In the genomic region with DNA sequence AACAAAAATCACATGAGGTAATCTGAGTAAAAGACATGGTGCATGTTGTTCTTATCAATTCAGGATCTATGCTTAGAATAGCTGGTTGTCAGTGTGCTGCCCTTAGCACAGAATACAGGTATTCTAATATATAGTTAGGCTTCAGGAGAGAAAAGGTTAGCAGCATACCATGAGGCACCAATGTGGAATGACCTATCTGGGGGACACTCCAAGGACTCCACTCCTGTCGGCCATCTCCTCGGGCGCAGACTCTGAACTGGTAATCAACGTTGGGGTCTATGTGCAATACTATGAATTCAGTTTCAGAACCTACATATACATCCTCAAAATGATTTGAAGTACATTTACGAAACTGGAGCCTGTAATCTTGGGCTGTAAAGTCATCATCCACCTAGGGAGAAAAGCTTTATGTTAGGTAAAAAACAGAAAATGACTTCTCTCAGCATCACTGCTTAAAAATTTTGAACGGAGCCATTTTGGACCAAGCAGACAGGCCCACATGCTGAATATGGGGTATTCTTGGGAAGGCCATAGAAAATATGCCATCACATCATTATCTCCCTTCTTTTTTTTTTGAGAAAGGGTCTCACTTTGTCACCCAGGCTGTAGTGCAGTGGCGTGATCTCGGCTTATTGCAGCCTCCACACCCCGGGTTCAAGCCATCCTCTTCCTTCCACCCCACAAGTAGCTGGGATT, we compare ENCODE assay signal across 23 cellular contexts. TPM values are rescaled to one million over a fixed set of nuclear protein-coding genes. Genes with fewer than 3 reads are reported as not detected.
A peak's percentile ranks its signal among the peaks of the same experiment; 100 is the strongest.
DNase-seq lines count a peak whose midpoint lies in the region; ATAC-seq and TF ChIP-seq lines count a peak whose summit lies in the region.
"Had no signal": no experiment of that assay in that cellular context is flagged by ENCODE, and none has a peak within 500 bp of the region (broad histone marks: within the 10 kb centered on the region; RNA-seq: fewer than 3 reads in every experiment).

No MANE protein-coding gene starts in this region.

- TF ChIP-seq CTCF in HFFc6 (IDR thresholded peaks at IDR 0.05) (no peak), neutrophil (IDR thresholded peaks at IDR 0.05) (no peak), upper lobe of right lung (IDR thresholded peaks at IDR 0.05) (no peak)

- H3K36me3 Mint-ChIP-seq in activated naive CD4-positive, alpha-beta T cell treated with anti-CD3 and anti-CD28 coated beads, Interleukin-2, amount 50 U/mL, for 24 hours: peaks cover 21% of the 10 kb centered on the region
- H3K36me3 Mint-ChIP-seq in HFFc6 (ENCODE audit: low read depth): peaks cover 34% of the 10 kb centered on the region
- peaks cover 11% of the 10 kb centered on the region for H3K36me3 Mint-ChIP-seq in activated naive CD8-positive, alpha-beta T cell
- H3K36me3 Mint-ChIP-seq: IgD-negative memory B cell had no signal

- H3K4me1 Mint-ChIP-seq in activated naive CD4-positive, alpha-beta T cell treated with anti-CD3 and anti-CD28 coated beads, Interleukin-2, amount 50 U/mL, for 24 hours: peaks cover 29% of the 10 kb centered on the region
- peaks cover 17% of the 10 kb centered on the region for H3K4me1 Mint-ChIP-seq in HFFc6 (ENCODE audit: low read depth)
- H3K4me1 Mint-ChIP-seq in activated naive CD8-positive, alpha-beta T cell (ENCODE audit: low read depth): peaks cover 29% of the 10 kb centered on the region

- no peak overlapping the region for H3K4me3 Mint-ChIP-seq in activated naive CD4-positive, alpha-beta T cell treated with anti-CD3 and anti-CD28 coated beads, Interleukin-2, amount 50 U/mL, for 24 hours
- H3K4me3 Mint-ChIP-seq in HFFc6: no peak overlapping the region
- no peak overlapping the region for H3K4me3 Mint-ChIP-seq in activated naive CD8-positive, alpha-beta T cell
- H3K4me3 Mint-ChIP-seq: CD8-positive, alpha-beta memory T cell; IgD-negative memory B cell had no signal

- H3K27me3 Mint-ChIP-seq in activated naive CD4-positive, alpha-beta T cell treated with anti-CD3 and anti-CD28 coated beads, Interleukin-2, amount 50 U/mL, for 24 hours: no peaks in the 10 kb centered on the region
- no peaks in the 10 kb centered on the region for H3K27me3 Mint-ChIP-seq in HFFc6 (ENCODE audit: insufficient read depth)
- no peaks in the 10 kb centered on the region for H3K27me3 Mint-ChIP-seq in activated naive CD8-positive, alpha-beta T cell
- H3K27me3 Mint-ChIP-seq: CD8-positive, alpha-beta memory T cell; IgD-negative memory B cell had no signal

- peak overlapping the region; percentile 25 for H3K27ac Mint-ChIP-seq in activated naive CD4-positive, alpha-beta T cell treated with anti-CD3 and anti-CD28 coated beads, Interleukin-2, amount 50 U/mL, for 24 hours
- peak overlapping the region; percentile 2; the same call in 1 of the 2 replicates for H3K27ac Mint-ChIP-seq in HFFc6
- H3K27ac Mint-ChIP-seq in activated naive CD8-positive, alpha-beta T cell: peak overlapping the region; percentile 72

- H3K27ac ChIP-seq in neutrophil (peak overlapping the region; percentile 9), upper lobe of right lung (no peak overlapping the region)
- H3K27ac ChIP-seq: adrenal gland, esophagus muscularis mucosa, PC-9, thoracic aorta had no signal

- no peak for DNase-seq in activated naive CD4-positive, alpha-beta T cell treated with Interleukin-2 at 50 U/mL for 16 hours
- no peak for DNase-seq in HFFc6
- no peak for DNase-seq in upper lobe of right lung
- no peak for DNase-seq in ecto neural progenitor cell (ENCODE audit: low spot score)
- no peak for DNase-seq in stimulated activated CD4-positive, alpha-beta T cell treated with anti-CD3 and anti-CD28 coated beads, Interleukin-2, amount 100 ng/mL, for 24 hours
- DNase-seq: activated CD4-positive, alpha-beta T cell treated with anti-CD3 and anti-CD28 coated beads for 1 hour; adrenal gland; CD8-positive, alpha-beta memory T cell; left colon; NCI-H187; NCI-H345; nucleus accumbens; PC-9; retina; stimulated activated CD4-positive, alpha-beta T cell treated with anti-CD3 and anti-CD28 coated beads, Interleukin-12 subunit alpha, Interleukin-12 subunit beta, amount 100 ng/mL, for 4 hours; T1000 had no signal

- no peaks in the 10 kb centered on the region for H3K27me3 ChIP-seq in neutrophil
- H3K27me3 ChIP-seq in upper lobe of right lung: no peaks in the 10 kb centered on the region
- H3K27me3 ChIP-seq: adrenal gland, esophagus muscularis mucosa had no signal

- H3K4me1 ChIP-seq in neutrophil (ENCODE audit: control insufficient read depth in 1 of 2, insufficient read depth in 1 of 2, low read depth in 1 of 2, low read length in 1 of 2) (no peaks in the 10 kb centered on the region), upper lobe of right lung (peaks cover 2% of the 10 kb centered on the region)
- H3K4me1 ChIP-seq: adrenal gland, esophagus muscularis mucosa, HAP-1 had no signal

- ATAC-seq in upper lobe of right lung: no peak
- ATAC-seq: left colon had no signal

- no peaks in the 10 kb centered on the region for H3K9me3 Mint-ChIP-seq in activated naive CD4-positive, alpha-beta T cell treated with anti-CD3 and anti-CD28 coated beads, Interleukin-2, amount 50 U/mL, for 24 hours
- no peaks in the 10 kb centered on the region for H3K9me3 Mint-ChIP-seq in HFFc6
- H3K9me3 Mint-ChIP-seq in activated naive CD8-positive, alpha-beta T cell (ENCODE audit: low read depth): no peaks in the 10 kb centered on the region
- H3K9me3 Mint-ChIP-seq: CD8-positive, alpha-beta memory T cell; IgD-negative memory B cell had no signal

- no peak overlapping the region for H3K4me3 ChIP-seq in neutrophil (ENCODE audit: low read depth in 1 of 2, low read length in 1 of 2)
- H3K4me3 ChIP-seq in upper lobe of right lung: no peak overlapping the region
- H3K4me3 ChIP-seq: adrenal gland, esophagus muscularis mucosa, HAP-1, PC-9, thoracic aorta had no signal

- intact Hi-C loops in upper lobe of right lung (cut with DNase I): no loop called here

- peaks cover 92% of the 10 kb centered on the region for H3K36me3 ChIP-seq in neutrophil
- peaks cover 88% of the 10 kb centered on the region for H3K36me3 ChIP-seq in upper lobe of right lung

- H3K9me3 ChIP-seq in neutrophil (no peaks in the 10 kb centered on the region), upper lobe of right lung (no peaks in the 10 kb centered on the region)
- H3K9me3 ChIP-seq: adrenal gland, esophagus muscularis mucosa, HAP-1, thoracic aorta had no signal

RNA-seq across cellular contexts. Expression of gene CRLF3, which starts 31.1 kb away (rescaled TPM):
- total RNA-seq in HFFc6 (2021; fragmentation: NEBNext Ultra II Directional; extraction: Animal tissue kit (Norgen Biotek cat#: 25700)): 10 to 100 TPM; 11.6 to 13.4 (median 12.1) TPM
- 20.1 TPM for total RNA-seq in upper lobe of right lung

RNA-seq across cellular contexts. Expression of gene ATAD5, which starts 38.3 kb away (rescaled TPM):
- total RNA-seq in HFFc6 (2021; fragmentation: NEBNext Ultra II Directional; extraction: Animal tissue kit (Norgen Biotek cat#: 25700)): 1 to 10 TPM; 2.2 to 4.7 (median 4.0) TPM
- 1.1 TPM for total RNA-seq in upper lobe of right lung

Comparison
In these comparisons a context has a peak if more than half of its experiments do, and no peak if none do; other contexts are left out.
1. H3K27ac Mint-ChIP-seq: peak in every context shown above with its lines; median percentile 72 in activated naive CD8-positive, alpha-beta T cell; 25 in activated naive CD4-positive, alpha-beta T cell treated with anti-CD3 and anti-CD28 coated beads, Interleukin-2, amount 50 U/mL, for 24 hours; 2 in HFFc6.